Comparison of ENCODE assay signal across 12 cellular contexts in the genomic region with DNA sequence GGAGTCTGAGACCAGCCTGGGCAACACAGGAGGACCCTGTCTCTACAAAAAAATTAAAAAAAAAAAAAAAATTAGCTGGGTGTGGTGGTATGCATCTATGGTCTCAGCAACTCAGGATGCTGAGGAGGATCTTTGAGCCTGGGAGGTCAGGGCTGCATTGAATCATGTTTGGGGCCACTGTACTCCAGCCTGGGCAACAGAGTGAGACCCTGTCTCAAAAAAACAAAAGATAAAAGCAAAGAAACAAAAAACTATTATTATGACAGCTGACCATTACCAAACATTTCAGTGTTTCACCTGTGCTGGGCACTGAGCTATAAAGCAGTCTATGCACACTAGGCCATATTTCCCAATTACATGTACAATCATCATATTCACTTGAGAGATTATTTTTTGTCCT. TPM values are rescaled to one million over a fixed set of nuclear protein-coding genes. Genes with fewer than 3 reads are reported as not detected.
DNase-seq lines count a peak whose midpoint lies in the region; ATAC-seq and TF ChIP-seq lines count a peak whose summit lies in the region.
"Had no signal": no experiment of that assay in that cellular context is flagged by ENCODE, and none has a peak within 500 bp of the region (broad histone marks: within the 10 kb centered on the region; RNA-seq: fewer than 3 reads in every experiment).

No MANE protein-coding gene starts in this region.

- POLR2A ChIA-PET in activated CD8-positive, alpha-beta T cell treated with anti-CD3 and anti-CD28 coated beads for 36 hours (lab: Charles Lee) = interaction anchor here (3.5 to 5.6 kb wide), 3 partner anchors 9 to 47 kb away, joined by 22 to 107 read pairs (median 25); partner anchors contain the start of gene BCL2L1

- H3K4me1 ChIP-seq in left lung = peaks cover 60 to 99% of the 10 kb centered on the region in 2 donors
- H3K4me1 ChIP-seq in tibial nerve = peaks cover 18 to 100% (median 91%) of the 10 kb centered on the region in 4 donors

- H3K9me3 ChIP-seq in left lung (no peaks in the 10 kb centered on the region), tibial nerve (no peaks in the 10 kb centered on the region)

- DNase-seq in activated naive CD4-positive, alpha-beta T cell treated with Interleukin-2 at 50 U/mL for 16 hours = no peak
- no peak for DNase-seq in activated CD8-positive, alpha-beta T cell treated with anti-CD3 and anti-CD28 coated beads for 36 hours
- no peak for DNase-seq in left lung
- DNase-seq in tibial nerve (ENCODE audit: low spot score in 2 of 2) = no peak
- no peak for DNase-seq in nucleus accumbens (lab: John Stamatoyannopoulos, UW)
- no peak for DNase-seq in occipital lobe (lab: John Stamatoyannopoulos, UW)
- DNase-seq: amniotic stem cell, foreskin melanocyte, MM.1S had no signal

- H3K36me3 ChIP-seq in left lung (peaks cover 0 to 33% of the 10 kb centered on the region in 2 donors), tibial nerve (peaks cover 0 to 3% (median 0%) of the 10 kb centered on the region in 3 donors)

- peak overlapping the region; percentile 50 to 77 for H3K27ac ChIP-seq in left lung
- H3K27ac ChIP-seq in tibial nerve = peak overlapping the region; percentile 89 to 99 (median 98)

- H3K4me3 Mint-ChIP-seq in activated naive CD4-positive, alpha-beta T cell treated with anti-CD3 and anti-CD28 coated beads, Interleukin-2, amount 50 U/mL, for 24 hours = no peak overlapping the region
- no peak overlapping the region for H3K4me3 Mint-ChIP-seq in activated CD8-positive, alpha-beta T cell treated with anti-CD3 and anti-CD28 coated beads for 36 hours

- peak overlapping the region; percentile 98 for H3K27ac Mint-ChIP-seq in activated naive CD4-positive, alpha-beta T cell treated with anti-CD3 and anti-CD28 coated beads, Interleukin-2, amount 50 U/mL, for 24 hours
- H3K27ac Mint-ChIP-seq in activated CD8-positive, alpha-beta T cell treated with anti-CD3 and anti-CD28 coated beads for 36 hours = peak overlapping the region; percentile 97

- intact Hi-C loops in activated CD8-positive, alpha-beta T cell treated with anti-CD3 and anti-CD28 coated beads for 36 hours (cut with micrococcal nuclease) = no loop called here
- intact Hi-C loops in left lung (cut with DNase I) = no loop called here

- H3K27me3 ChIP-seq in left lung (no peaks in the 10 kb centered on the region), tibial nerve (no peaks in the 10 kb centered on the region)

- no peaks in the 10 kb centered on the region for H3K27me3 Mint-ChIP-seq in activated naive CD4-positive, alpha-beta T cell treated with anti-CD3 and anti-CD28 coated beads, Interleukin-2, amount 50 U/mL, for 24 hours
- no peaks in the 10 kb centered on the region for H3K27me3 Mint-ChIP-seq in activated CD8-positive, alpha-beta T cell treated with anti-CD3 and anti-CD28 coated beads for 36 hours

- no peak for TF ChIP-seq POLR2A in tibial nerve (IDR thresholded peaks at IDR 0.05)

- CTCF ChIA-PET in activated CD8-positive, alpha-beta T cell treated with anti-CD3 and anti-CD28 coated beads for 36 hours (lab: Charles Lee) = interaction anchor here (1.7 to 11.1 kb wide), 3 partner anchors 12 to 48 kb away, joined by 6 to 131 read pairs (median 64); partner anchors contain the start of gene BCL2L1

- no peak for TF ChIP-seq CTCF in activated CD8-positive, alpha-beta T cell treated with anti-CD3 and anti-CD28 coated beads for 36 hours (IDR thresholded peaks at IDR 0.05)
- TF ChIP-seq CTCF in left lung (IDR thresholded peaks at IDR 0.05) = no peak
- no peak for TF ChIP-seq CTCF in tibial nerve (IDR thresholded peaks at IDR 0.05)

- no peaks in the 10 kb centered on the region for H3K9me3 Mint-ChIP-seq in activated naive CD4-positive, alpha-beta T cell treated with anti-CD3 and anti-CD28 coated beads, Interleukin-2, amount 50 U/mL, for 24 hours
- H3K9me3 Mint-ChIP-seq in activated CD8-positive, alpha-beta T cell treated with anti-CD3 and anti-CD28 coated beads for 36 hours = no peaks in the 10 kb centered on the region

- H3K4me1 Mint-ChIP-seq in activated naive CD4-positive, alpha-beta T cell treated with anti-CD3 and anti-CD28 coated beads, Interleukin-2, amount 50 U/mL, for 24 hours = peaks cover 70% of the 10 kb centered on the region
- peaks cover 78% of the 10 kb centered on the region for H3K4me1 Mint-ChIP-seq in activated CD8-positive, alpha-beta T cell treated with anti-CD3 and anti-CD28 coated beads for 36 hours (ENCODE audit: low read depth)

- no peak for TF ChIP-seq EP300 in tibial nerve (IDR thresholded peaks at IDR 0.05)

- H3K4me3 ChIP-seq in left lung (no peak overlapping the region), tibial nerve (no peak overlapping the region)

- H3K36me3 Mint-ChIP-seq in activated naive CD4-positive, alpha-beta T cell treated with anti-CD3 and anti-CD28 coated beads, Interleukin-2, amount 50 U/mL, for 24 hours = peaks cover 30% of the 10 kb centered on the region
- H3K36me3 Mint-ChIP-seq in activated CD8-positive, alpha-beta T cell treated with anti-CD3 and anti-CD28 coated beads for 36 hours (ENCODE audit: low read depth) = peaks cover 87% of the 10 kb centered on the region

- ATAC-seq in activated CD8-positive, alpha-beta T cell treated with anti-CD3 and anti-CD28 coated beads for 36 hours = no peak
- ATAC-seq in left lung (no peak), GM18861 (IDR thresholded peaks at IDR 0.05; ENCODE audit: unreplicated experiment) (no peak)

RNA-seq across cellular contexts. Expression of gene COX4I2, which starts 35.7 kb away (rescaled TPM):
- not detected for total RNA-seq in activated CD8-positive, alpha-beta T cell treated with anti-CD3 and anti-CD28 coated beads for 36 hours
- total RNA-seq in left lung = 10 to 100 TPM; 13.5 to 15.7 TPM
- total RNA-seq in tibial nerve = 1 to 10 TPM in 3 of 4 donors, not detected in 1; 1.6 to 8.2 (median 4.2) TPM
- total RNA-seq in occipital lobe = not detected
- total RNA-seq: H1 had no signal

RNA-seq across cellular contexts. Expression of gene BCL2L1, which starts 49.2 kb away (rescaled TPM):
- total RNA-seq in activated CD8-positive, alpha-beta T cell treated with anti-CD3 and anti-CD28 coated beads for 36 hours = 100 to 1,000 TPM; 182 TPM
- total RNA-seq in left lung (100 to 1,000 TPM; 122 to 181 TPM), tibial nerve (100 to 1,000 TPM; 105 to 138 (median 119) TPM), occipital lobe (42.6 TPM)
